ENCODE assay signal across 1 cellular context in the genomic region with DNA sequence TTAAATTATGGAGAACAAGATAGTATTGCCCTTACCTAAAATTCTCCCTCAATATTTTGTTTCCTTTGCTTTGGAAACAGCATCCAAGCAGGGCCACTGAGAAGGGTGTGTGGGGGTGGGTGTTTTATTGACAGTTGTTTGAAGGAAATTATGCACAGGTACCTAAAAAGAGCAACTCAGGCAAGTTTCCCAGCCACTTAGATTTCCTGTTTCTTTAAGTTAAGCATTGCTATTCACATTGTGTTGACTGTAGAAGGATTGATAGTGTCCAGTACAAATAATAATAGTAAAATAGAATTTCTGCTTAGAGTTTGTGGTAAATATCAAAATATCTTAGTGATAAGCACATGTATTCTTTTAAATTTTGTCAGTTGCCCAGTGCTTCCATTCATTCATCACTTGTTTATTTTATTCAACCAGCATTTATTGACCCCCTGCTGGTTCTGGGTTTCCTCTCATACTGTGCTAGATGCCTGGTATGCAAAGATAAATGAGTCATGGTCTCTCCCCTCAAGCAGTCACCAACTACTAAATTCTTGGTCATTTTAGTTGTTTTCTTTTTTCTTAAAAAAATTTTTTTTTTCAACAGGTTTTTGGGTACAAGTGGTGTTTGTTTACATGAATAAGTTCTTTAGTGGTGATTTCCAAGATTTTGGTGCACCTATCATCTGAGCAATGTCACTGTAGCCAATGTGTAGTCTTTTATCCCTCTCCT.
TF ChIP-seq lines count a peak whose summit lies in the region.

No MANE protein-coding gene starts in this region.

TF ChIP-seq in HCT116, 20 proteins besides CTCF, POLR2A, EP300 and RAD21 (continued from another document):
- TF ChIP-seq, protein P1, sequence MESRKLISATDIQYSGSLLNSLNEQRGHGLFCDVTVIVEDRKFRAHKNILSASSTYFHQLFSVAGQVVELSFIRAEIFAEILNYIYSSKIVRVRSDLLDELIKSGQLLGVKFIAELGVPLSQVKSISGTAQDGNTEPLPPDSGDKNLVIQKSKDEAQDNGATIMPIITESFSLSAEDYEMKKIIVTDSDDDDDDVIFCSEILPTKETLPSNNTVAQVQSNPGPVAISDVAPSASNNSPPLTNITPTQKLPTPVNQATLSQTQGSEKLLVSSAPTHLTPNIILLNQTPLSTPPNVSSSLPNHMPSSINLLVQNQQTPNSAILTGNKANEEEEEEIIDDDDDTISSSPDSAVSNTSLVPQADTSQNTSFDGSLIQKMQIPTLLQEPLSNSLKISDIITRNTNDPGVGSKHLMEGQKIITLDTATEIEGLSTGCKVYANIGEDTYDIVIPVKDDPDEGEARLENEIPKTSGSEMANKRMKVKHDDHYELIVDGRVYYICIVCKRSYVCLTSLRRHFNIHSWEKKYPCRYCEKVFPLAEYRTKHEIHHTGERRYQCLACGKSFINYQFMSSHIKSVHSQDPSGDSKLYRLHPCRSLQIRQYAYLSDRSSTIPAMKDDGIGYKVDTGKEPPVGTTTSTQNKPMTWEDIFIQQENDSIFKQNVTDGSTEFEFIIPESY (IDR thresholded peaks at IDR 0.05; ENCODE audit: extremely low read depth, insufficient replicate concordance, low read length), result no peak
- TF ChIP-seq SRF (IDR thresholded peaks at IDR 0.05; ENCODE audit: low read depth), result no peak
- TF ChIP-seq YY1 (IDR thresholded peaks at IDR 0.05; ENCODE audit: extremely low read depth, insufficient replicate concordance, low read depth, low read length), result no peak
- TF ChIP-seq, protein P2, sequence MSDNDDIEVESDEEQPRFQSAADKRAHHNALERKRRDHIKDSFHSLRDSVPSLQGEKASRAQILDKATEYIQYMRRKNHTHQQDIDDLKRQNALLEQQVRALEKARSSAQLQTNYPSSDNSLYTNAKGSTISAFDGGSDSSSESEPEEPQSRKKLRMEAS (IDR thresholded peaks at IDR 0.05), result no peak
- TF ChIP-seq JUND (IDR thresholded peaks at IDR 0.05), result peak; percentile 76
- TF ChIP-seq FOSL1 (IDR thresholded peaks at IDR 0.05; ENCODE audit: low read depth), result peak; percentile 76
- no peak for TF ChIP-seq EZH2 (IDR thresholded peaks at IDR 0.05)
- peak; percentile 54 for TF ChIP-seq SP1 (IDR thresholded peaks at IDR 0.05; ENCODE audit: low read depth)
- TF ChIP-seq, protein P3, sequence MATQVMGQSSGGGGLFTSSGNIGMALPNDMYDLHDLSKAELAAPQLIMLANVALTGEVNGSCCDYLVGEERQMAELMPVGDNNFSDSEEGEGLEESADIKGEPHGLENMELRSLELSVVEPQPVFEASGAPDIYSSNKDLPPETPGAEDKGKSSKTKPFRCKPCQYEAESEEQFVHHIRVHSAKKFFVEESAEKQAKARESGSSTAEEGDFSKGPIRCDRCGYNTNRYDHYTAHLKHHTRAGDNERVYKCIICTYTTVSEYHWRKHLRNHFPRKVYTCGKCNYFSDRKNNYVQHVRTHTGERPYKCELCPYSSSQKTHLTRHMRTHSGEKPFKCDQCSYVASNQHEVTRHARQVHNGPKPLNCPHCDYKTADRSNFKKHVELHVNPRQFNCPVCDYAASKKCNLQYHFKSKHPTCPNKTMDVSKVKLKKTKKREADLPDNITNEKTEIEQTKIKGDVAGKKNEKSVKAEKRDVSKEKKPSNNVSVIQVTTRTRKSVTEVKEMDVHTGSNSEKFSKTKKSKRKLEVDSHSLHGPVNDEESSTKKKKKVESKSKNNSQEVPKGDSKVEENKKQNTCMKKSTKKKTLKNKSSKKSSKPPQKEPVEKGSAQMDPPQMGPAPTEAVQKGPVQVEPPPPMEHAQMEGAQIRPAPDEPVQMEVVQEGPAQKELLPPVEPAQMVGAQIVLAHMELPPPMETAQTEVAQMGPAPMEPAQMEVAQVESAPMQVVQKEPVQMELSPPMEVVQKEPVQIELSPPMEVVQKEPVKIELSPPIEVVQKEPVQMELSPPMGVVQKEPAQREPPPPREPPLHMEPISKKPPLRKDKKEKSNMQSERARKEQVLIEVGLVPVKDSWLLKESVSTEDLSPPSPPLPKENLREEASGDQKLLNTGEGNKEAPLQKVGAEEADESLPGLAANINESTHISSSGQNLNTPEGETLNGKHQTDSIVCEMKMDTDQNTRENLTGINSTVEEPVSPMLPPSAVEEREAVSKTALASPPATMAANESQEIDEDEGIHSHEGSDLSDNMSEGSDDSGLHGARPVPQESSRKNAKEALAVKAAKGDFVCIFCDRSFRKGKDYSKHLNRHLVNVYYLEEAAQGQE (IDR thresholded peaks at IDR 0.05; ENCODE audit: low read depth), result no peak
- no peak for TF ChIP-seq TCF7L2 (IDR thresholded peaks at IDR 0.05; ENCODE audit: borderline replicate concordance, extremely low read depth, insufficient read depth, insufficient read length)
- TF ChIP-seq EGR1 (IDR thresholded peaks at IDR 0.05; ENCODE audit: low read depth), result 0 out of 2 replicates have a peak, but pooled peaks have one; percentile 20
